Comparison of ENCODE assay signal across 8 cellular contexts in the genomic region with DNA sequence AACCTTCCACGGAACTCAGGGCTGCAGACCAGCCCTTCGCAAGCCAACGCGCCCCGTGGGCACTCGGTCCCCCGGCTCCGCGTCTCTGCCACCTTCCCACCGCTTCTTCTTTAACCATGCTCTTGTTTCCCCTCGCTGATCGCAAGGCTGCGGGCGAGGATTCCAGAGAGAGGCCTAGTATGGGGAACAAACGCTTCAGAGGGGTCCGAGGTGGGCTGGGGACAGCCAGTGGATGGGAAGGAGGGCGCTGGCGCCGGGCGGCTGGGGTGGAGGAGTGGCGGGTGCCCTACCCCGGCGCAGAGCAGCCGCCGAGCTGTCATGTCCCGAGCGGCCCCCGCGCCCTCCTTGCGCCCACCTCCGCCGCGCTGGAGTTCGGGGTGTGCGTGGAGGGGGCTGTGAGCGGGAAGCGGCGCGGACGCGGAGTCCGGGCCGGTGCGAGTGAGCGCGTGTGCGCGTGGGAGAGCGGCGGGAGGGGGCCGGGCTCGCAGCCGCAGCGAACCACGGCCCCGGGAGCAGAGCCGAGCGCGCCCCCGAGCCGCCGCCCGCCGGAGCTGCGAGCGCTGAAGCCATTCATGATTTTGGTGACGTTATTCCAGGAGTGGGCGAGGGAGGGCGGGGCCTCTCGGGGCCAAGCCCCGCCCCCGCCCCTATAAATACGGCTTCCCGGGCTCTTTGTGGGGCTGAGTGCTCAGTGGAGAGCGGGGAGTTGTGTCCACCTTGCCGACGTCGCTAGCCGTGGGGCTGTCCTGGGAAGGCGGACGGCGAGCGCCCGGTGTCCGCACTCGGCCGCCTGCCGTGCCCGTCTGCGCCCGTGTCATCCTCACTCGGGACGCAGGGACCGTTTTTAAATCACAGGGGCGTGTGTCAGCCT. TPM values are rescaled to one million over a fixed set of nuclear protein-coding genes. Genes with fewer than 3 reads are reported as not detected.
DNase-seq lines count a peak whose midpoint lies in the region; ATAC-seq, FAIRE-seq and TF ChIP-seq lines count a peak whose summit lies in the region.

Gene LBH, plus strand, starts transcription at position 680 of the 871 bp plus-strand sequence. CDS start 205 bp downstream, outside the sequence.

- peak within 1 kb of the TSS; percentile 91 for H3K4me2 ChIP-seq in Loucy (ENCODE audit: low read depth, low read length, poor library complexity, severe bottlenecking)

- no peaks in the 10 kb centered on the region for H3K9me2 ChIP-seq in Loucy (replicated peaks; ENCODE audit: low read depth, low read length)

- H3K9ac ChIP-seq in Loucy (ENCODE audit: low read depth, low read length, poor library complexity, severe bottlenecking): peak within 1 kb of the TSS; percentile 92

- H3K4me3 ChIP-seq in Loucy (ENCODE audit: low read length, poor library complexity, severe bottlenecking) (peak within 1 kb of the TSS; percentile 95), right atrium auricular region (peak within 1 kb of the TSS; percentile 65 to 78)

- peak; percentile 40 for ATAC-seq in GM21723 (IDR thresholded peaks at IDR 0.05; ENCODE audit: unreplicated experiment)
- peak; percentile 72 for ATAC-seq in T-helper 17 cell

- TF ChIP-seq CTCF in Loucy (conservative IDR thresholded peaks at IDR 0.05; ENCODE audit: low read length) (no peak), right atrium auricular region (IDR thresholded peaks at IDR 0.05) (peak in 1 of 2 donors; percentile 10)

- H4K20me1 ChIP-seq in Loucy (ENCODE audit: insufficient read depth, low read length, poor library complexity, severe bottlenecking): peaks cover 34% of the 10 kb centered on the region

- H3K27me3 Mint-ChIP-seq in T-helper 17 cell: no peaks in the 10 kb centered on the region

- H3K27me3 ChIP-seq in Loucy (ENCODE audit: insufficient read depth, low read length, poor library complexity, severe bottlenecking) (no peaks in the 10 kb centered on the region), right atrium auricular region (no peaks in the 10 kb centered on the region)

- H3K4me1 Mint-ChIP-seq in T-helper 17 cell: peaks cover 45% of the 10 kb centered on the region

- peaks cover 37% of the 10 kb centered on the region for H3K79me2 ChIP-seq in Loucy (ENCODE audit: insufficient read depth, low read length)

- H3K36me3 ChIP-seq in Loucy (ENCODE audit: insufficient read depth, low read length) (peaks cover 4% of the 10 kb centered on the region; the same call in 1 of the 2 replicates), right atrium auricular region (peaks cover 6% of the 10 kb centered on the region)

- H3K27ac ChIP-seq in right atrium auricular region: peak within 1 kb of the TSS; percentile 86

- H2AFZ ChIP-seq in Loucy (ENCODE audit: low read length): peak within 1 kb of the TSS; percentile 90

- no peak for FAIRE-seq in urothelium cell line (lab: Jason Lieb, UNC)

- H3K4me1 ChIP-seq in Loucy (ENCODE audit: insufficient read depth, low read length, poor library complexity, severe bottlenecking) (peaks cover 42% of the 10 kb centered on the region), right atrium auricular region (peaks cover 0 to 41% of the 10 kb centered on the region in 2 donors)

- peak; percentile 43 for DNase-seq in DMS79 (lab: John Stamatoyannopoulos, UW)
- peak; percentile 73 to 91 (median 86) for DNase-seq in T-helper 17 cell
- peak; percentile 82 for DNase-seq in amniotic stem cell (lab: John Stamatoyannopoulos, UW)
- peak; percentile 93 for DNase-seq in right atrium auricular region (ENCODE audit: low spot score)
- peak; percentile 79 for DNase-seq in putamen (ENCODE audit: low spot score)
- peak; percentile 97 for DNase-seq in urothelium cell line (ENCODE audit: low spot score)

- peak within 1 kb of the TSS; percentile 98 for H3K4me3 Mint-ChIP-seq in T-helper 17 cell

- H3F3A ChIP-seq in Loucy (ENCODE audit: low read depth): no peaks in the 10 kb centered on the region

- peak within 1 kb of the TSS; percentile 91 for H3K27ac Mint-ChIP-seq in T-helper 17 cell

- peaks cover 4% of the 10 kb centered on the region for H3K36me3 Mint-ChIP-seq in T-helper 17 cell (ENCODE audit: low read depth)

- H3K9me3 ChIP-seq in Loucy (ENCODE audit: insufficient read depth, low read depth, low read length): no peaks in the 10 kb centered on the region
- H3K9me3 ChIP-seq in T-helper 17 cell (ENCODE audit: control insufficient read depth, low read length, poor library complexity, severe bottlenecking): no peaks in the 10 kb centered on the region
- no peaks in the 10 kb centered on the region for H3K9me3 ChIP-seq in right atrium auricular region

RNA-seq across cellular contexts. Expression of gene LBH, which starts in this region (rescaled TPM):
- total RNA-seq in T-helper 17 cell (100 to 1,000 TPM; 118 to 127 TPM), right atrium auricular region (10 to 100 TPM; 18.9 to 54.6 TPM)

Comparison
In these comparisons a context has a peak if more than half of its experiments do, and no peak if none do; other contexts are left out.
1. Peak in every context shown above with its lines: DNase-seq, ATAC-seq, H3K4me3 ChIP-seq and H3K27ac ChIP-seq.
2. DNase-seq: peak in every context shown above with its lines; median percentile 97 in urothelium cell line; 93 in right atrium auricular region; 86 in T-helper 17 cell; 82 in amniotic stem cell; 79 in putamen; 43 in DMS79.